ENCODE assay signal across 9 cellular contexts in the genomic region with DNA sequence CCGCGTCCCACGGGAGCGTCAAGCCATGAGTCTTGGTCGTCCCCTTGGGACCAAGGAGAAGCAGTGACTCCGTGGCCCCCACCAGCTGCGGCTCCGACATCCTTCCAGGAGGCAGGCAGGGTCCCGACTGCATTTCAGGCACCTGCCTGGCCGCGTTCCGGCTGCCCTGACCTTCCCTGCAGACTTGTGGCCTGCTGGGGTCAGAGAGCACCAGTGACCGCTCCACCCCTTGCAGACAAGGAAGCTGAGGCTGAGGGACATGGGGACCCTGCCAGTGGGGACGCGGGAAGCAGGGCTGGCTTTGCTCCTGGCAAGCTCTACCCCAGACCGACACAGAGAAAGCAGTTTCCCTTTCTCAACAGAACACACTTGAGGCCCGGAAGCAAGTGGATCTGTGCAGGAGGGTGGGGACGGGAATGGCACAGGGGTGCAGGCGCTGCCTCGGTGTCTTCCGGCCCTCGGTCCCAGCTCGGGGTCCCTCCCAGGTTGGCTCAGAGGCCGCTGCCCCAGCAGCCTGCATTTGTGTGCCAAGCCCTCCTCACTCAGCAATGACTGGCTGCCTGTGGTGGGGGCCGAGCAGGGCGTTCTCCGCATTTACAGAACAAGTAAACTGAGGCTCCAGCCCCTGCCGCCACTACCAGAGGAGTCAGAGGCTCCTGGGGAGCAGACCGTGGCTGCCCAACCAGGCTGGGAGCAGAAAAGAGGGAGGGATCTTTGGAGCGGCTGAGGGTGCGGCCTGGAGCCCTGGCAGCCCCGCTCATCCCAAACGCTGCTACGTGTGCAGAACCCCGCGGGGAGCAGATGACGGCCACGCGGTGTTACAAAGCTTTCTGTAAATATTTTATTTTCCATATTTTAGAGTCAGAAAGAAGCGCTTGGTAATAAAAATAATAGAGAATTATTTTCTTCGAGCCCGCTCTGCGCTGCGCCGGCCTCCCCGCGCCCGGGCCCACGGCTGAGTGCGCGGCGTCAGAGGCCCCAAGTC. TPM values are rescaled to one million over a fixed set of nuclear protein-coding genes. Genes with fewer than 3 reads are reported as not detected.
A peak's percentile ranks its signal among the peaks of the same experiment; 100 is the strongest.
DNase-seq lines count a peak whose midpoint lies in the region; ATAC-seq and TF ChIP-seq lines count a peak whose summit lies in the region.
"Had no signal": no experiment of that assay in that cellular context is flagged by ENCODE, and none has a peak within 500 bp of the region (broad histone marks: within the 10 kb centered on the region; RNA-seq: fewer than 3 reads in every experiment).

No MANE protein-coding gene starts in this region.

- H3K9me3 ChIP-seq in AG04450 (ENCODE audit: control insufficient read depth, insufficient read depth, low read length): no peaks in the 10 kb centered on the region; the same call in 1 of the 2 replicates
- H3K9me3 ChIP-seq in right atrium auricular region: no peaks in the 10 kb centered on the region

- CTCF ChIA-PET in AG04450 (lab: Charles Lee): no interaction called here

- peaks cover 22% of the 10 kb centered on the region for H3K36me3 ChIP-seq in right atrium auricular region

- H3K27me3 ChIP-seq in AG04450 (ENCODE audit: control insufficient read depth, insufficient read depth, low read length) (no peaks in the 10 kb centered on the region), right atrium auricular region (no peaks in the 10 kb centered on the region)

- DNase-seq in AG04450 (ENCODE audit: low read depth, low spot score) (no peak), astrocyte of the spinal cord (ENCODE audit: low read depth, low spot score) (peak; percentile 54), right atrium auricular region (ENCODE audit: low spot score) (no peak), NCI-H82 (lab: John Stamatoyannopoulos, UW) (no peak), Kasumi-1 (lab: John Stamatoyannopoulos, UW) (no peak)
- DNase-seq in effector CD8-positive, alpha-beta T cell (lab: John Stamatoyannopoulos, UW): no peak
- DNase-seq: NCI-H2081 treated with DMSO at 0.1 percent for 48 hours had no signal

- no peak for TF ChIP-seq CTCF in AG04450 (IDR thresholded peaks at IDR 0.05; ENCODE audit: low read depth, low read length)
- no peak for TF ChIP-seq CTCF in astrocyte of the spinal cord (IDR thresholded peaks at IDR 0.05; ENCODE audit: low read depth, low read length)
- no peak for TF ChIP-seq CTCF in right atrium auricular region (IDR thresholded peaks at IDR 0.05)

- H3K4me1 ChIP-seq in right atrium auricular region: peaks cover 0 to 64% of the 10 kb centered on the region in 2 donors

- POLR2A ChIA-PET in AG04450 (lab: Yijun Ruan, JAX): interaction anchor here (1.7 to 2.3 kb wide), 2 partner anchors 17 to 245 kb away, joined by 6 to 18 read pairs; no protein-coding TSS in a partner anchor

- in situ Hi-C loops in astrocyte of the spinal cord (cut with HindIII; ENCODE audit: low sequenced_read_pairs): no loop called here

- H3K27ac ChIP-seq in AG04450 (ENCODE audit: low read depth, low read length) (peak overlapping the region; percentile 89), right atrium auricular region (peak overlapping the region; percentile 85 to 93), skin epidermis (peak overlapping the region in 18 of 21 experiments; percentile 29 to 89 (median 71))

- ATAC-seq in HG02970 (IDR thresholded peaks at IDR 0.05; ENCODE audit: low FRiP score, unreplicated experiment): no peak

- H3K4me3 ChIP-seq in AG04450 (ENCODE audit: low read depth, low read length): no peak overlapping the region
- no peak overlapping the region for H3K4me3 ChIP-seq in astrocyte of the spinal cord (ENCODE audit: low read depth, low read length)
- no peak overlapping the region for H3K4me3 ChIP-seq in right atrium auricular region
- peak overlapping the region in 1 of 7 experiments; percentile 17 for H3K4me3 ChIP-seq in skin epidermis

RNA-seq across cellular contexts. Expression of a gene that starts 43.9 kb away (rescaled TPM):
- 356 and 455 TPM in 2 replicates for polyA plus RNA-seq in AG04450 (2011; rRNA removed)
- 131 and 182 TPM in 2 replicates for polyA minus RNA-seq in AG04450 (2011; rRNA and poly(A)+ RNA removed)
- total RNA-seq in right atrium auricular region: 100 to 1,000 TPM; 206 to 254 TPM
